19 cellular contexts compared by ENCODE assay signal in genomic region chr6:157904999-157905398, GRCh38.
"Had no signal": no experiment of that assay in that cellular context is flagged by ENCODE, and none has a peak within 500 bp of the region (broad histone marks: within the 10 kb centered on the region; RNA-seq: fewer than 3 reads in every experiment).

No MANE protein-coding gene starts in this region.

- H3K27me3 ChIP-seq: dorsolateral prefrontal cortex, right lobe of liver, uterus had no signal

- H3K9me3 ChIP-seq: right lobe of liver, uterus had no signal

- DNase-seq: activated CD4-positive, alpha-beta T cell treated with anti-CD3 and anti-CD28 coated beads for 48 hours; activated CD4-positive, alpha-beta T cell treated with anti-CD3 and anti-CD28 coated beads, Interleukin-2, amount 50 U/mL, for 48 hours; activated CD8-positive, alpha-beta memory T cell treated with anti-CD3 and anti-CD28 coated beads for 24 hours; activated effector memory CD4-positive, alpha-beta T cell treated with anti-CD3 and anti-CD28 coated beads, Interleukin-2, amount 50 U/mL, for 16 hours; activated naive CD4-positive, alpha-beta T cell treated with anti-CD3 and anti-CD28 coated beads, Interleukin-2, amount 10 ng/mL, durations not matched to agents 7 days and 5 days; activated naive CD8-positive, alpha-beta T cell treated with anti-CD3 and anti-CD28 coated beads, Interleukin-2, amount 50 U/mL, for 24 hours; dorsolateral prefrontal cortex; effector memory CD4-positive, alpha-beta T cell; left cardiac atrium; midbrain; naive thymus-derived CD4-positive, alpha-beta T cell; right lobe of liver; small intestine; stimulated activated CD4-positive, alpha-beta T cell treated with anti-CD3 and anti-CD28 coated beads, Interleukin-4, amount 100 ng/mL, for 24 hours; substantia nigra; uterus had no signal

- ATAC-seq: activated CD4-positive, CD25-positive, alpha-beta regulatory T cell treated with anti-CD3 and anti-CD28 coated beads, Interleukin-2, amount 50 U/mL, for 24 hours; activated naive CD8-positive, alpha-beta T cell treated with anti-CD3 and anti-CD28 coated beads, Interleukin-2, amount 50 U/mL, for 24 hours; naive thymus-derived CD4-positive, alpha-beta T cell; right lobe of liver; stimulated activated effector memory CD8-positive, alpha-beta T cell treated with anti-CD3 and anti-CD28 coated beads, Interleukin-12 subunit alpha, Interleukin-12 subunit beta, amount 100 ng/mL, for 72 hours had no signal

- H3K4me3 ChIP-seq: coronary artery, dorsolateral prefrontal cortex, right lobe of liver, uterus had no signal

- H3K4me1 ChIP-seq: right lobe of liver, uterus had no signal

- H3K36me3 ChIP-seq: uterus had no signal

- H3K27ac ChIP-seq: coronary artery, right lobe of liver, uterus had no signal
